ENCODE assay signal across 8 cellular contexts in the genomic region with DNA sequence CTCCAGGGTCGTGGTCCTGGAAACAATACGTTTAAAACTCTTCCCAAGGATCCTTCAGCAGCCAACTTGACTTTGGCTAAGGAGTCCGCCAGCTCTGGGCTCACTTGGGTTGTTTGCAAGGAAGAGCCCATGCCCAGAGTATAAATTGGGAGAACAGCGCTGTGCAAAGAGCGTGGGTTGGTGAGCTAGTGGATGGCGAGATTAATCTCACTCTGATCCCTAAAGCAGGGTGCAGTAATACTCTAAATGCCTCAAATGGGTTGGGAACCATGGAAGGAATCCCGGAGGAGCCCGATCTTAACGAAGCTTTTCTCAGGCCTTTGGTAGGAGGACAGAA. TPM values are rescaled to one million over a fixed set of nuclear protein-coding genes. Genes with fewer than 3 reads are reported as not detected.
A peak's percentile ranks its signal among the peaks of the same experiment; 100 is the strongest.
DNase-seq lines count a peak whose midpoint lies in the region; ATAC-seq and TF ChIP-seq lines count a peak whose summit lies in the region.

No MANE protein-coding gene starts in this region.

- intact Hi-C loops in adrenal gland (cut with DNase I) = no loop called here

- ATAC-seq in HG03135 (IDR thresholded peaks at IDR 0.05; ENCODE audit: unreplicated experiment) (peak; percentile 0), HG03095 (IDR thresholded peaks at IDR 0.05; ENCODE audit: unreplicated experiment) (no peak)

- no peak for TF ChIP-seq CTCF in adrenal gland (IDR thresholded peaks at IDR 0.05)

- H3K4me3 ChIP-seq in adrenal gland = peak overlapping the region in 3 of 4 donors; percentile 23 to 63 (median 63)
- peak overlapping the region; percentile 86 for H3K4me3 ChIP-seq in iPS-20b (ENCODE audit: low read length)
- peak overlapping the region; percentile 98 to 99 for H3K4me3 ChIP-seq in stomach smooth muscle (ENCODE audit: low read length in 2 of 2)

- peak in 1 of 7 donors; percentile 17 for DNase-seq in adrenal gland
- DNase-seq in occipital lobe (lab: John Stamatoyannopoulos, UW) = no peak
- DNase-seq in AG08396 (ENCODE audit: low spot score) = no peak
- DNase-seq in islet precursor cell = no peak

- TF ChIP-seq POLR2A in adrenal gland (IDR thresholded peaks at IDR 0.05) = no peak

- H3K4me1 ChIP-seq in adrenal gland (replicated peaks in 1 of 2) (peaks cover 7 to 16% of the 10 kb centered on the region in 2 donors), iPS-20b (ENCODE audit: insufficient read depth, low read length) (peaks cover 3% of the 10 kb centered on the region; the same call in 1 of the 2 replicates), stomach smooth muscle (ENCODE audit: control insufficient read depth, insufficient read depth, low read length) (no peaks in the 10 kb centered on the region)

- WGBS in adrenal gland, 4 donors = 55 to 60% (median 58%) methylated on average over 9 of the region's 9 CpGs

- no peaks in the 10 kb centered on the region for H3K9me3 ChIP-seq in adrenal gland (replicated peaks in 1 of 3)
- no peaks in the 10 kb centered on the region for H3K9me3 ChIP-seq in iPS-20b (ENCODE audit: insufficient read depth, low read depth, low read length)
- H3K9me3 ChIP-seq in stomach smooth muscle (ENCODE audit: control insufficient read depth in 2 of 2, low read length in 2 of 2) = no peaks in the 10 kb centered on the region

- H3K36me3 ChIP-seq in adrenal gland (replicated peaks in 1 of 2) (no peaks in the 10 kb centered on the region), iPS-20b (ENCODE audit: insufficient read depth, low read depth, low read length) (no peaks in the 10 kb centered on the region), stomach smooth muscle (ENCODE audit: control insufficient read depth in 2 of 2, insufficient read depth in 2 of 2, low read length in 2 of 2) (no peaks in the 10 kb centered on the region)

- peak overlapping the region; percentile 26 to 78 (median 57) for H3K27ac ChIP-seq in adrenal gland
- H3K27ac ChIP-seq in iPS-20b (ENCODE audit: low read length) = peak overlapping the region; percentile 79
- peak overlapping the region; percentile 77 for H3K27ac ChIP-seq in stomach smooth muscle (ENCODE audit: low read length)

- H3K9ac ChIP-seq in iPS-20b (ENCODE audit: low read depth, low read length) (peak overlapping the region; percentile 85; the same call in 1 of the 2 replicates), stomach smooth muscle (ENCODE audit: low read length in 2 of 2) (peak overlapping the region; percentile 69 to 89)

- H3K27me3 ChIP-seq in adrenal gland (no peaks in the 10 kb centered on the region), iPS-20b (ENCODE audit: insufficient read depth, low read length) (no peaks in the 10 kb centered on the region), stomach smooth muscle (ENCODE audit: control insufficient read depth in 1 of 2, insufficient read depth in 2 of 2, low read length in 2 of 2) (no peaks in the 10 kb centered on the region)

RNA-seq across cellular contexts. Expression of a gene that starts 0.5 kb away (rescaled TPM):
- total RNA-seq in adrenal gland (10 to 100 TPM in 6 of 8 donors, 1 to 10 TPM in 2; 5.2 to 23.2 (median 18.5) TPM), occipital lobe (13.3 TPM)
- polyA plus RNA-seq in adrenal gland = 10 to 100 TPM in 1 of 3 donors, 1 to 10 TPM in 2; 5.7 to 35.0 (median 6.0) TPM
